ENCODE assay signal across 1 cellular context in genomic region chr9:91034976-91035824, GRCh38.
TF ChIP-seq lines count a peak whose summit lies in the region.

No MANE protein-coding gene starts in this region.

TF ChIP-seq in GM12878, 131 proteins besides CTCF, POLR2A, EP300 and RAD21 (continued from another document):
- TF ChIP-seq, protein P1, sequence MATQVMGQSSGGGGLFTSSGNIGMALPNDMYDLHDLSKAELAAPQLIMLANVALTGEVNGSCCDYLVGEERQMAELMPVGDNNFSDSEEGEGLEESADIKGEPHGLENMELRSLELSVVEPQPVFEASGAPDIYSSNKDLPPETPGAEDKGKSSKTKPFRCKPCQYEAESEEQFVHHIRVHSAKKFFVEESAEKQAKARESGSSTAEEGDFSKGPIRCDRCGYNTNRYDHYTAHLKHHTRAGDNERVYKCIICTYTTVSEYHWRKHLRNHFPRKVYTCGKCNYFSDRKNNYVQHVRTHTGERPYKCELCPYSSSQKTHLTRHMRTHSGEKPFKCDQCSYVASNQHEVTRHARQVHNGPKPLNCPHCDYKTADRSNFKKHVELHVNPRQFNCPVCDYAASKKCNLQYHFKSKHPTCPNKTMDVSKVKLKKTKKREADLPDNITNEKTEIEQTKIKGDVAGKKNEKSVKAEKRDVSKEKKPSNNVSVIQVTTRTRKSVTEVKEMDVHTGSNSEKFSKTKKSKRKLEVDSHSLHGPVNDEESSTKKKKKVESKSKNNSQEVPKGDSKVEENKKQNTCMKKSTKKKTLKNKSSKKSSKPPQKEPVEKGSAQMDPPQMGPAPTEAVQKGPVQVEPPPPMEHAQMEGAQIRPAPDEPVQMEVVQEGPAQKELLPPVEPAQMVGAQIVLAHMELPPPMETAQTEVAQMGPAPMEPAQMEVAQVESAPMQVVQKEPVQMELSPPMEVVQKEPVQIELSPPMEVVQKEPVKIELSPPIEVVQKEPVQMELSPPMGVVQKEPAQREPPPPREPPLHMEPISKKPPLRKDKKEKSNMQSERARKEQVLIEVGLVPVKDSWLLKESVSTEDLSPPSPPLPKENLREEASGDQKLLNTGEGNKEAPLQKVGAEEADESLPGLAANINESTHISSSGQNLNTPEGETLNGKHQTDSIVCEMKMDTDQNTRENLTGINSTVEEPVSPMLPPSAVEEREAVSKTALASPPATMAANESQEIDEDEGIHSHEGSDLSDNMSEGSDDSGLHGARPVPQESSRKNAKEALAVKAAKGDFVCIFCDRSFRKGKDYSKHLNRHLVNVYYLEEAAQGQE (IDR thresholded peaks at IDR 0.05; ENCODE audit: low read depth, low read length) = no peak
- no peak for TF ChIP-seq SUZ12 (IDR thresholded peaks at IDR 0.05; ENCODE audit: unreplicated experiment)
- no peak for TF ChIP-seq PML (IDR thresholded peaks at IDR 0.05; ENCODE audit: low read length)
- TF ChIP-seq TARDBP (IDR thresholded peaks at IDR 0.05; ENCODE audit: borderline replicate concordance) = no peak
- no peak for TF ChIP-seq KDM1A (IDR thresholded peaks at IDR 0.05; ENCODE audit: borderline replicate concordance)
- TF ChIP-seq CBX5 (IDR thresholded peaks at IDR 0.05; ENCODE audit: low read depth) = no peak
- TF ChIP-seq IRF3 (IDR thresholded peaks at IDR 0.05) = no peak
- no peak for TF ChIP-seq POLR2AphosphoS2 (IDR thresholded peaks at IDR 0.05; ENCODE audit: low read depth, low read length)
- TF ChIP-seq MYC (IDR thresholded peaks at IDR 0.05; ENCODE audit: insufficient read depth, insufficient read length, insufficient replicate concordance, low read length, severe bottlenecking) = no peak
- no peak for TF ChIP-seq RELA (IDR thresholded peaks at IDR 0.05; ENCODE audit: borderline replicate concordance, partially characterized antibody)
- TF ChIP-seq, protein P2, sequence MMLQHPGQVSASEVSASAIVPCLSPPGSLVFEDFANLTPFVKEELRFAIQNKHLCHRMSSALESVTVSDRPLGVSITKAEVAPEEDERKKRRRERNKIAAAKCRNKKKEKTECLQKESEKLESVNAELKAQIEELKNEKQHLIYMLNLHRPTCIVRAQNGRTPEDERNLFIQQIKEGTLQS (IDR thresholded peaks at IDR 0.05; ENCODE audit: borderline replicate concordance, extremely low read depth, low read depth, low read length) = no peak
- no peak for TF ChIP-seq JUND (IDR thresholded peaks at IDR 0.05; ENCODE audit: low read depth, low read length)
- TF ChIP-seq RB1 (IDR thresholded peaks at IDR 0.05; ENCODE audit: borderline replicate concordance) = no peak
- no peak for TF ChIP-seq HDGF (IDR thresholded peaks at IDR 0.05)
- no peak for TF ChIP-seq BACH1 (IDR thresholded peaks at IDR 0.05; ENCODE audit: borderline replicate concordance)
